In genomic region chr15:71010439-71010838, GRCh38 we compare ENCODE assay signal across 16 cellular contexts.
DNase-seq lines count a peak whose midpoint lies in the region; ATAC-seq lines count a peak whose summit lies in the region.
"Had no signal": no experiment of that assay in that cellular context is flagged by ENCODE, and none has a peak within 500 bp of the region (broad histone marks: within the 10 kb centered on the region; RNA-seq: fewer than 3 reads in every experiment).

No MANE protein-coding gene starts in this region.

- no peak for DNase-seq in Right ventricle myocardium superior
- DNase-seq in cardiac septum (ENCODE audit: low spot score): no peak
- no peak for DNase-seq in left ventricle myocardium superior
- DNase-seq in Right ventricle myocardium inferior (ENCODE audit: missing footprints): no peak
- no peak for DNase-seq in epithelial cell of prostate (ENCODE audit: low read depth, low spot score)
- no peak for DNase-seq in activated CD8-positive, alpha-beta memory T cell treated with anti-CD3 and anti-CD28 coated beads, Interleukin-2, amount 50 U/mL, for 4 hours
- no peak for DNase-seq in activated naive CD4-positive, alpha-beta T cell (lab: John Stamatoyannopoulos, UW)
- DNase-seq: 8988T; CD4-positive, alpha-beta memory T cell; DMS153; DMS79; GDM1; GM23248 had no signal

- H3K27ac ChIP-seq in epithelial cell of prostate: peak overlapping the region; percentile 54
- H3K27ac ChIP-seq: BLaER1, GM23248, HL-60 had no signal

- ATAC-seq in Right ventricle myocardium superior (ENCODE audit: poor library complexity) (peak; percentile 23), left ventricle myocardium superior (peak; percentile 73), Right ventricle myocardium inferior (no peak), HG03135 (IDR thresholded peaks at IDR 0.05; ENCODE audit: unreplicated experiment) (no peak)

- intact Hi-C loops in Right ventricle myocardium superior (cut with DNase I) (loop anchor here (5.0 kb wide), 1 partner anchor 432 kb away; no protein-coding TSS in a partner anchor), cardiac septum (cut with DNase I) (no loop called here), left ventricle myocardium superior (cut with micrococcal nuclease) (no loop called here), Right ventricle myocardium inferior (cut with DNase I) (loop anchor here (5.0 kb wide), 1 partner anchor 92 kb away; no protein-coding TSS in a partner anchor)

Comparison
In these comparisons a context has a peak if more than half of its experiments do, and no peak if none do; other contexts are left out.
1. ATAC-seq: peak in Right ventricle myocardium superior (single experiment) and left ventricle myocardium superior (single experiment); none in Right ventricle myocardium inferior (single experiment) and HG03135 (single experiment).
2. intact Hi-C loops: an anchor here in Right ventricle myocardium superior (5.0 kb wide) and Right ventricle myocardium inferior (5.0 kb wide); none called in cardiac septum and left ventricle myocardium superior.